7 cellular contexts compared by ENCODE assay signal in the genomic region with DNA sequence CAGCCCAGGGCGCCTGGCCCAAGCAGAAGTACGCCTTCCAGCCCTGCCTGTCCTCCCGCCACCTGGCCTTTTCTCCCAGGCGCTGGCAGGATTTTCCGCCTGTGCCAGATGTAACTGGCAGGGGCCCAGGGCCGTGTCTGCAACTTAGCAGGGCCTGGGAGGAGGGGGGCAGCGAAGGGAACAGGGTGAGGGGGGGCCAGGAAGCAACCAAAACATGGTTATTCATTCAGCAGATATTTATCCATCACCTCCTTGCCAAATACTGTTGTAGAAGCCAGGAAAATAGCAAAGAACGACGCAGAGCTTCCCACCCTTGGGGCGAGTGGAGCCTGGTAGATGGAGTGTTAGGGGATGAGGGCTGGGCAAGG. TPM values are rescaled to one million over a fixed set of nuclear protein-coding genes. Genes with fewer than 3 reads are reported as not detected.
DNase-seq lines count a peak whose midpoint lies in the region; ATAC-seq and TF ChIP-seq lines count a peak whose summit lies in the region.

No MANE protein-coding gene starts in this region.

- H3K4me3 ChIP-seq in thoracic aorta, result peak overlapping the region; percentile 70

- no peaks in the 10 kb centered on the region for H3K36me3 ChIP-seq in thoracic aorta

- H3K4me1 ChIP-seq in thoracic aorta (ENCODE audit: control insufficient read depth in 1 of 2, low read depth in 2 of 2), result peaks cover 15 to 33% of the 10 kb centered on the region in 2 donors

- DNase-seq in NCI-H1436 treated with DMSO at 0.1 percent for 48 hours (lab: John Stamatoyannopoulos, UW), result peak; percentile 25
- peak; percentile 62 for DNase-seq in left lobe of liver (ENCODE audit: low spot score)
- peak; percentile 92 for DNase-seq in thoracic aorta (ENCODE audit: low spot score)
- no peak for DNase-seq in GM20000 (ENCODE audit: low spot score)
- DNase-seq in activated CD4-positive, alpha-beta T cell treated with anti-CD3 and anti-CD28 coated beads, Interleukin-2, amount 50 U/mL, for 48 hours, result no peak

- H3K36me3 Mint-ChIP-seq in brain, result no peaks in the 10 kb centered on the region

- peak overlapping the region; percentile 91 to 98 for H3K27ac ChIP-seq in thoracic aorta

- H3K4me1 Mint-ChIP-seq in brain, result peaks cover 57% of the 10 kb centered on the region

- H3K27me3 ChIP-seq in thoracic aorta (replicated peaks; ENCODE audit: insufficient read depth), result no peaks in the 10 kb centered on the region

- H3K9me3 ChIP-seq in thoracic aorta, result no peaks in the 10 kb centered on the region

- H3K9me3 Mint-ChIP-seq in brain, result peaks cover 0 to 5% (median 0%) of the 10 kb centered on the region in 5 experiments

- H3K27me3 Mint-ChIP-seq in brain, result peaks cover 31% of the 10 kb centered on the region

- peak overlapping the region; percentile 59 to 78 (median 67) for H3K4me3 Mint-ChIP-seq in brain

- ATAC-seq in left lobe of liver, result peak; percentile 74
- ATAC-seq in thoracic aorta (ENCODE audit: insufficient number of reproducible peaks, low FRiP score, low read depth), result peak; percentile 92
- no peak for ATAC-seq in GM21381 (IDR thresholded peaks at IDR 0.05; ENCODE audit: unreplicated experiment)

- TF ChIP-seq CTCF in brain (conservative IDR thresholded peaks at IDR 0.05) (no peak), thoracic aorta (IDR thresholded peaks at IDR 0.05) (no peak), GM20000 (IDR thresholded peaks at IDR 0.05; ENCODE audit: extremely low read depth, missing control alignments) (no peak)

- H3K27ac Mint-ChIP-seq in brain, result peak overlapping the region; percentile 84 to 96 (median 92)

RNA-seq across cellular contexts. Expression of gene TLE6, which starts 5.6 kb away (rescaled TPM):
- polyA plus RNA-seq in brain (ENCODE audit: insufficient read depth, low read depth, low replicate concordance), result 12.7 TPM
- total RNA-seq in left lobe of liver (3.6 TPM), thoracic aorta (1 to 10 TPM; 5.3 to 7.8 TPM)

RNA-seq across cellular contexts. Expression of gene ZNF77, which starts 38.2 kb away (rescaled TPM):
- polyA plus RNA-seq in brain (ENCODE audit: insufficient read depth, low read depth, low replicate concordance), result 3.1 TPM
- total RNA-seq in left lobe of liver (1.4 TPM), thoracic aorta (1 to 10 TPM; 1.2 to 4.6 TPM)

RNA-seq across cellular contexts. Expression of gene TLE2, which starts 46.1 kb away (rescaled TPM):
- polyA plus RNA-seq in brain (ENCODE audit: insufficient read depth, low read depth, low replicate concordance), result 139 TPM
- total RNA-seq in left lobe of liver (12.8 TPM), thoracic aorta (100 to 1,000 TPM in 1 of 2 donors, 10 to 100 TPM in 1; 46.7 to 154 TPM)

Comparison
In these comparisons a context has a peak if more than half of its experiments do, and no peak if none do; other contexts are left out.
1. DNase-seq: peak in NCI-H1436 treated with DMSO at 0.1 percent for 48 hours (single experiment), left lobe of liver (single experiment) and thoracic aorta (single experiment); none in GM20000 (single experiment) and activated CD4-positive, alpha-beta T cell treated with anti-CD3 and anti-CD28 coated beads, Interleukin-2, amount 50 U/mL, for 48 hours (0 of 2).